In the genomic region with DNA sequence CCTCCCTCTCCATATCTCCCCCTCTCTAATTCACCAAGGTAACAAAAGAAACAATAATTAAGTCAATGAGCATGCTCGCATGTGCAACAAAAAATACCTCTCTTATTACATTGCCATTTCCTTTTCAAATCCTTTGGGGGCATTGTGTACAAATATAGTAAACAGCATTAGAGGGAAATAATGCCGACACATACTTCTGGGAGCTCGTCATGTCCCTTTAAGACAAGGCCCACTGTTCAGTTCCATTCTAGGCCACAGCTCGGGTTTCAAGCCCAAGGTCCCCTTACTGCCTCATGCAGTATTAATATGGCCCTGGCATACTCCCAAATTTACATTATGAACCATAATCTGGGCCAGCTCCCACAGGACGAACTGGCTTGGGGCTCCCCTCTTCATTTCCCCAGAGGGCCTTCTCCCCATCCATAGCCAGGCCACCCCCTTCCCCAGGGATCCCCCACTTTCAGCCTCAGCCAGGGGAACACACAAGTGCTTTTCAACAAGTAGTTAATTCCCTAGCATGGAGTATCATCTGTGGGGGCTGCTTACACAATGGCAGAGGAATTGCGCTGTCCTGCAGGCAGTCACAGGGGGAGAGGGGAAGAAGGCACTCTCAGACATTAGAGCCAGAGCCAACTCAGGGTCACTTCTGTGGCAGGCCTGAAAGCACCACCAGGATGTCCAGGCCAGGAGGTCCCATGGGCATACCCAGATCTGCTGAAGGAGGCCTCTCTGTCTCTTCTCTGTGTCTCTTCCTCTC, we compare ENCODE assay signal across 1 cellular context.
TF ChIP-seq lines count a peak whose summit lies in the region.

No MANE protein-coding gene starts in this region.

TF ChIP-seq in SK-N-SH treated with all-trans-retinoic acid at 6 μM for 48 hours, 23 proteins besides CTCF, POLR2A, EP300 and RAD21 (continued from another document):
- TF ChIP-seq, protein P1, sequence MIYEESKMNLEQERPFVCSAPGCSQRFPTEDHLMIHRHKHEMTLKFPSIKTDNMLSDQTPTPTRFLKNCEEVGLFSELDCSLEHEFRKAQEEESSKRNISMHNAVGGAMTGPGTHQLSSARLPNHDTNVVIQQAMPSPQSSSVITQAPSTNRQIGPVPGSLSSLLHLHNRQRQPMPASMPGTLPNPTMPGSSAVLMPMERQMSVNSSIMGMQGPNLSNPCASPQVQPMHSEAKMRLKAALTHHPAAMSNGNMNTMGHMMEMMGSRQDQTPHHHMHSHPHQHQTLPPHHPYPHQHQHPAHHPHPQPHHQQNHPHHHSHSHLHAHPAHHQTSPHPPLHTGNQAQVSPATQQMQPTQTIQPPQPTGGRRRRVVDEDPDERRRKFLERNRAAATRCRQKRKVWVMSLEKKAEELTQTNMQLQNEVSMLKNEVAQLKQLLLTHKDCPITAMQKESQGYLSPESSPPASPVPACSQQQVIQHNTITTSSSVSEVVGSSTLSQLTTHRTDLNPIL (CRISPR knock-in tag; IDR thresholded peaks at IDR 0.05; ENCODE audit: low read depth): no peak
- TF ChIP-seq ZFP30 (CRISPR knock-in tag; IDR thresholded peaks at IDR 0.05) (no peak), ARNTL (CRISPR knock-in tag; IDR thresholded peaks at IDR 0.05; ENCODE audit: borderline replicate concordance, low read depth) (no peak)
